ENCODE assay signal across 25 cellular contexts in genomic region chr14:49381778-49382177, GRCh38.
"Had no signal": no experiment of that assay in that cellular context is flagged by ENCODE, and none has a peak within 500 bp of the region (broad histone marks: within the 10 kb centered on the region; RNA-seq: fewer than 3 reads in every experiment).

No MANE protein-coding gene starts in this region.

- H3K27ac Mint-ChIP-seq: dendritic cell treated with granulocyte-macrophage colony-stimulating factor and Interleukin-4, amounts not matched to agents 40 ng/mL and 50 ng/mL, for 4 days; effector memory CD8-positive, alpha-beta T cell; endodermal cell had no signal

- H3K4me3 Mint-ChIP-seq: dendritic cell treated with granulocyte-macrophage colony-stimulating factor and Interleukin-4, amounts not matched to agents 40 ng/mL and 50 ng/mL, for 4 days; effector memory CD8-positive, alpha-beta T cell; endodermal cell had no signal

- H3K4me3 ChIP-seq: colonic mucosa, coronary artery, dorsolateral prefrontal cortex, esophagus muscularis mucosa, esophagus squamous epithelium, gastrocnemius medialis, gastroesophageal sphincter, heart left ventricle, heart right ventricle had no signal

- H3K36me3 ChIP-seq: colonic mucosa, esophagus muscularis mucosa, esophagus squamous epithelium, gastrocnemius medialis, gastroesophageal sphincter, heart left ventricle, heart right ventricle had no signal

- ATAC-seq: effector memory CD8-positive, alpha-beta T cell; esophagus mucosa; foreskin keratinocyte; gastrocnemius medialis; gastroesophageal sphincter; heart left ventricle; heart right ventricle had no signal

- H3K27me3 ChIP-seq: colonic mucosa, esophagus muscularis mucosa, esophagus squamous epithelium, foreskin keratinocyte, gastrocnemius medialis, gastroesophageal sphincter, heart left ventricle had no signal

- DNase-seq: colonic mucosa; cortex of kidney; dermis blood vessel endothelial cell; dorsolateral prefrontal cortex; effector CD4-positive, alpha-beta T cell; effector CD8-positive, alpha-beta T cell; effector memory CD4-positive, alpha-beta T cell; effector memory CD8-positive, alpha-beta T cell; endodermal cell; erythroblast; esophagus squamous epithelium; foreskin fibroblast; foreskin keratinocyte; foreskin melanocyte; gastrocnemius medialis; glutamatergic neuron; head of caudate nucleus; heart left ventricle; heart right ventricle had no signal

- H3K9me3 ChIP-seq: colonic mucosa, esophagus muscularis mucosa, esophagus squamous epithelium, gastrocnemius medialis, gastroesophageal sphincter had no signal

- H3K4me1 Mint-ChIP-seq: endodermal cell had no signal

- H3K27ac ChIP-seq: colonic mucosa, coronary artery, dorsolateral prefrontal cortex, epithelial cell of prostate, esophagus muscularis mucosa, esophagus squamous epithelium, foreskin keratinocyte, gastrocnemius medialis, gastroesophageal sphincter, heart left ventricle, heart right ventricle had no signal

- H3K27me3 Mint-ChIP-seq: dendritic cell treated with granulocyte-macrophage colony-stimulating factor and Interleukin-4, amounts not matched to agents 40 ng/mL and 50 ng/mL, for 4 days had no signal

- H3K4me1 ChIP-seq: colonic mucosa, esophagus muscularis mucosa, esophagus squamous epithelium, foreskin keratinocyte, gastrocnemius medialis, gastroesophageal sphincter, heart left ventricle, heart right ventricle had no signal
